ENCODE assay signal across 15 cellular contexts in genomic region chr7:106089647-106090046, GRCh38. TPM values are rescaled to one million over a fixed set of nuclear protein-coding genes. Genes with fewer than 3 reads are reported as not detected.
DNase-seq lines count a peak whose midpoint lies in the region; ATAC-seq and TF ChIP-seq lines count a peak whose summit lies in the region.
"Had no signal": no experiment of that assay in that cellular context is flagged by ENCODE, and none has a peak within 500 bp of the region (broad histone marks: within the 10 kb centered on the region; RNA-seq: fewer than 3 reads in every experiment).

No MANE protein-coding gene starts in this region.

- H3K9me3 ChIP-seq in spleen, result no peaks in the 10 kb centered on the region
- H3K9me3 ChIP-seq: right lobe of liver had no signal

- intact Hi-C loops in spleen (cut with DNase I; ENCODE audit: low total_unique reads), result no loop called here

- H3K27ac ChIP-seq in spleen, result peak overlapping the region in 6 of 8 donors; percentile 0 to 56 (median 54)
- H3K27ac ChIP-seq: 22Rv1, heart right ventricle, right lobe of liver had no signal

- WGBS in spleen, 5 donors, result 56 to 77% (median 66%) methylated on average over 4 of the region's 4 CpGs

- H3K27me3 ChIP-seq in spleen (replicated peaks in 1 of 7), result no peaks in the 10 kb centered on the region
- H3K27me3 ChIP-seq: heart right ventricle, right lobe of liver had no signal

- no peak for TF ChIP-seq POLR2A in spleen (IDR thresholded peaks at IDR 0.05)

- no peak for TF ChIP-seq CTCF in spleen (IDR thresholded peaks at IDR 0.05 in 8 of 11, conservative IDR thresholded peaks at IDR 0.05 in 3 of 11)

- peak; percentile 65 for ATAC-seq in HG02571 (IDR thresholded peaks at IDR 0.05; ENCODE audit: unreplicated experiment)
- peak; percentile 90 for ATAC-seq in HG03432 (IDR thresholded peaks at IDR 0.05; ENCODE audit: unreplicated experiment)
- ATAC-seq: heart right ventricle, right lobe of liver had no signal

- H3K4me3 ChIP-seq in spleen, result no peak overlapping the region
- H3K4me3 ChIP-seq: heart right ventricle, right lobe of liver had no signal

- H3K4me1 ChIP-seq in spleen, result peaks cover 0 to 61% (median 21%) of the 10 kb centered on the region in 6 donors
- H3K4me1 ChIP-seq: right lobe of liver had no signal

- DNase-seq in NOMO-1 treated with DMSO at 0.1 percent for 48 hours (lab: John Stamatoyannopoulos, UW; ENCODE audit: unreplicated experiment), result peak; percentile 1
- DNase-seq in NOMO-1 treated with dmso at 0.1 percent for 144 hours (lab: John Stamatoyannopoulos, UW; ENCODE audit: unreplicated experiment), result no peak
- no peak for DNase-seq in spleen
- no peak for DNase-seq in NCI-H748 (lab: John Stamatoyannopoulos, UW; ENCODE audit: unreplicated experiment)
- no peak for DNase-seq in DMS 273 treated with DMSO at 0.1 percent for 48 hours (lab: John Stamatoyannopoulos, UW)
- DNase-seq in NCI-H226, result no peak
- DNase-seq: amniotic stem cell; DND-41; effector memory CD4-positive, alpha-beta T cell; heart right ventricle; NCI-H510A treated with DMSO at 0.1 percent for 48 hours; right lobe of liver had no signal

- peaks cover 0 to 78% (median 35%) of the 10 kb centered on the region in 6 donors for H3K36me3 ChIP-seq in spleen

RNA-seq across cellular contexts. Expression of gene SYPL1, which starts 22.5 kb away (rescaled TPM):
- 100 to 1,000 TPM in 2 of 7 donors, 10 to 100 TPM in 5; 72.8 to 113 (median 95.3) TPM for total RNA-seq in spleen
- polyA plus RNA-seq in spleen, result 10 to 100 TPM; 49.9 to 79.0 (median 67.3) TPM
